14 cellular contexts compared by ENCODE assay signal in the genomic region with DNA sequence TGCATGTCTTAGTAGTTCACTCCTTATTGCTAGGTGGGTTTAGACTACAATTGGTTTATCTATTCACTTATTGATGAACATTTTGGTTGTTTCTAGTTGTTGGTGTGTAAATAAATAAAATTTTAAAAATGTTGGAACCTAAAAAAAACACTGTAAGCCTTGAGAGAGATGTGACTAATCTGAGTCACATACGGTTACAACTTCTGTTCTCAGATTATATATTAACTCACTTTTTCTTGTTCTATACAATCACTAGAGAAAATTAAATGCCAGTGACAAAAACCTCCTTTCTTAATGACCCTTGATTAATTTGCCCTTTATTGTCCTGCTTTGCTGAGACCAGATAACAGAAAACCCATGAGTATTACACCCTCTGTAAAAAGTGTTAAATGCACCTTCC. TPM values are rescaled to one million over a fixed set of nuclear protein-coding genes. Genes with fewer than 3 reads are reported as not detected.
DNase-seq lines count a peak whose midpoint lies in the region; ATAC-seq and TF ChIP-seq lines count a peak whose summit lies in the region.
"Had no signal": no experiment of that assay in that cellular context is flagged by ENCODE, and none has a peak within 500 bp of the region (broad histone marks: within the 10 kb centered on the region; RNA-seq: fewer than 3 reads in every experiment).

No MANE protein-coding gene starts in this region.

- H3K4me3 Mint-ChIP-seq in activated CD4-positive, alpha-beta memory T cell treated with anti-CD3 and anti-CD28 coated beads for 36 hours = peak overlapping the region; percentile 37
- no peak overlapping the region for H3K4me3 Mint-ChIP-seq in activated CD4-positive, alpha-beta memory T cell treated with anti-CD3 and anti-CD28 coated beads, Interleukin-2, amount 10 ng/mL, durations not matched to agents 7 days and 5 days
- peak overlapping the region; percentile 42 for H3K4me3 Mint-ChIP-seq in activated naive CD8-positive, alpha-beta T cell treated with anti-CD3 and anti-CD28 coated beads for 36 hours
- peak overlapping the region; percentile 58 for H3K4me3 Mint-ChIP-seq in neural crest cell

- H3K4me1 Mint-ChIP-seq in activated CD4-positive, alpha-beta memory T cell treated with anti-CD3 and anti-CD28 coated beads for 36 hours (ENCODE audit: low read depth) = peaks cover 30% of the 10 kb centered on the region
- H3K4me1 Mint-ChIP-seq in activated CD4-positive, alpha-beta memory T cell treated with anti-CD3 and anti-CD28 coated beads, Interleukin-2, amount 10 ng/mL, durations not matched to agents 7 days and 5 days = peaks cover 36% of the 10 kb centered on the region
- peaks cover 29% of the 10 kb centered on the region for H3K4me1 Mint-ChIP-seq in activated naive CD8-positive, alpha-beta T cell treated with anti-CD3 and anti-CD28 coated beads for 36 hours
- peaks cover 35% of the 10 kb centered on the region for H3K4me1 Mint-ChIP-seq in neural crest cell

- peaks cover 13% of the 10 kb centered on the region for H3K36me3 Mint-ChIP-seq in activated CD4-positive, alpha-beta memory T cell treated with anti-CD3 and anti-CD28 coated beads for 36 hours
- H3K36me3 Mint-ChIP-seq in activated CD4-positive, alpha-beta memory T cell treated with anti-CD3 and anti-CD28 coated beads, Interleukin-2, amount 10 ng/mL, durations not matched to agents 7 days and 5 days (ENCODE audit: low read depth) = peaks cover 20% of the 10 kb centered on the region
- peaks cover 23% of the 10 kb centered on the region for H3K36me3 Mint-ChIP-seq in activated naive CD8-positive, alpha-beta T cell treated with anti-CD3 and anti-CD28 coated beads for 36 hours
- H3K36me3 Mint-ChIP-seq in neural crest cell (ENCODE audit: low read depth) = peaks cover 2% of the 10 kb centered on the region

- no peak for ATAC-seq in GM21367 (IDR thresholded peaks at IDR 0.05; ENCODE audit: unreplicated experiment)
- ATAC-seq: HCT116, pancreas, upper lobe of right lung had no signal

- CTCF ChIA-PET in activated CD4-positive, alpha-beta memory T cell treated with anti-CD3 and anti-CD28 coated beads for 36 hours (lab: Charles Lee) = no interaction called here
- CTCF ChIA-PET in activated CD4-positive, alpha-beta memory T cell treated with anti-CD3 and anti-CD28 coated beads, Interleukin-2, amount 10 ng/mL, durations not matched to agents 7 days and 5 days (lab: Charles Lee) = interaction anchor here (1.6 to 3.2 kb wide), 2 partner anchors 7 to 150 kb away, joined by 4 to 30 read pairs; a partner anchor contains a TSS
- CTCF ChIA-PET in RWPE1 (lab: Yijun Ruan, JAX) = interaction anchor here (0.6 kb wide), 1 partner anchor 95 kb away, joined by 3 read pairs; no protein-coding TSS in a partner anchor

- POLR2A ChIA-PET in activated CD4-positive, alpha-beta memory T cell treated with anti-CD3 and anti-CD28 coated beads for 36 hours (lab: Charles Lee) = interaction anchor here (2.2 kb wide), 1 partner anchor 29 kb away, joined by 6 read pairs; a partner anchor contains a TSS
- POLR2A ChIA-PET in activated CD4-positive, alpha-beta memory T cell treated with anti-CD3 and anti-CD28 coated beads, Interleukin-2, amount 10 ng/mL, durations not matched to agents 7 days and 5 days (lab: Charles Lee) = no interaction called here
- POLR2A ChIA-PET in RWPE1 (lab: Yijun Ruan, JAX; ENCODE audit: low non-redundant PET) = no interaction called here

- no peaks in the 10 kb centered on the region for H3K27me3 Mint-ChIP-seq in activated CD4-positive, alpha-beta memory T cell treated with anti-CD3 and anti-CD28 coated beads for 36 hours
- no peaks in the 10 kb centered on the region for H3K27me3 Mint-ChIP-seq in activated CD4-positive, alpha-beta memory T cell treated with anti-CD3 and anti-CD28 coated beads, Interleukin-2, amount 10 ng/mL, durations not matched to agents 7 days and 5 days
- H3K27me3 Mint-ChIP-seq in activated naive CD8-positive, alpha-beta T cell treated with anti-CD3 and anti-CD28 coated beads for 36 hours = no peaks in the 10 kb centered on the region
- H3K27me3 Mint-ChIP-seq in neural crest cell (ENCODE audit: low read depth) = peaks cover 3% of the 10 kb centered on the region

- intact Hi-C loops in activated CD4-positive, alpha-beta memory T cell treated with anti-CD3 and anti-CD28 coated beads for 36 hours (cut with micrococcal nuclease) = loop anchor here (5.0 kb wide), 1 partner anchor 1896 kb away; a partner anchor contains a TSS

- DNase-seq in activated CD4-positive, alpha-beta memory T cell treated with anti-CD3 and anti-CD28 coated beads for 36 hours = no peak
- DNase-seq in activated CD4-positive, alpha-beta memory T cell treated with anti-CD3 and anti-CD28 coated beads, Interleukin-2, amount 10 ng/mL, durations not matched to agents 7 days and 5 days = no peak
- DNase-seq in Caki2 (ENCODE audit: low read depth) (peak; percentile 12), neural crest cell (ENCODE audit: low read depth, low spot score) (no peak), RWPE1 (ENCODE audit: low spot score) (no peak), dermis blood vessel endothelial cell (no peak)
- DNase-seq in activated naive CD8-positive, alpha-beta T cell treated with anti-CD3 and anti-CD28 coated beads for 36 hours = no peak
- DNase-seq: anterior cingulate cortex; NCI-H2107; pancreas; stimulated activated naive CD4-positive, alpha-beta T cell treated with Interleukin-2 at 50 U/mL for 16 hours; upper lobe of right lung had no signal

- H3K9me3 Mint-ChIP-seq in activated CD4-positive, alpha-beta memory T cell treated with anti-CD3 and anti-CD28 coated beads for 36 hours = no peaks in the 10 kb centered on the region
- no peaks in the 10 kb centered on the region for H3K9me3 Mint-ChIP-seq in activated CD4-positive, alpha-beta memory T cell treated with anti-CD3 and anti-CD28 coated beads, Interleukin-2, amount 10 ng/mL, durations not matched to agents 7 days and 5 days
- no peaks in the 10 kb centered on the region for H3K9me3 Mint-ChIP-seq in activated naive CD8-positive, alpha-beta T cell treated with anti-CD3 and anti-CD28 coated beads for 36 hours
- no peaks in the 10 kb centered on the region for H3K9me3 Mint-ChIP-seq in neural crest cell

- no peak for TF ChIP-seq CTCF in neural crest cell (conservative IDR thresholded peaks at IDR 0.05)
- TF ChIP-seq CTCF in RWPE1 (conservative IDR thresholded peaks at IDR 0.05; ENCODE audit: low read depth) = no peak

- no peak overlapping the region for H3K27ac ChIP-seq in RWPE1
- H3K27ac ChIP-seq: pancreas had no signal

- no peak overlapping the region for H3K27ac Mint-ChIP-seq in activated CD4-positive, alpha-beta memory T cell treated with anti-CD3 and anti-CD28 coated beads for 36 hours
- no peak overlapping the region for H3K27ac Mint-ChIP-seq in activated CD4-positive, alpha-beta memory T cell treated with anti-CD3 and anti-CD28 coated beads, Interleukin-2, amount 10 ng/mL, durations not matched to agents 7 days and 5 days
- H3K27ac Mint-ChIP-seq in activated naive CD8-positive, alpha-beta T cell treated with anti-CD3 and anti-CD28 coated beads for 36 hours = no peak overlapping the region
- no peak overlapping the region for H3K27ac Mint-ChIP-seq in neural crest cell (ENCODE audit: unreplicated experiment)

- in situ Hi-C loops in Caki2 (cut with HindIII; ENCODE audit: low pct_unique_long_range_greater_than_20kb, low sequenced_read_pairs) = no loop called here

RNA-seq across cellular contexts. Expression of a gene that starts 7.1 kb away (rescaled TPM):
- 10 to 100 TPM; 29.1 to 29.7 TPM for total RNA-seq in activated CD4-positive, alpha-beta memory T cell treated with anti-CD3 and anti-CD28 coated beads for 36 hours
- 10 to 100 TPM; 33.0 to 34.4 TPM for total RNA-seq in activated CD4-positive, alpha-beta memory T cell treated with anti-CD3 and anti-CD28 coated beads, Interleukin-2, amount 10 ng/mL, durations not matched to agents 7 days and 5 days
- 16.9 and 17.2 TPM in 2 replicates for total RNA-seq in Caki2 (2014; rRNA removed; shearing (Covaris generic); ENCODE audit: low replicate concordance)
- total RNA-seq in activated naive CD8-positive, alpha-beta T cell treated with anti-CD3 and anti-CD28 coated beads for 36 hours = 10 to 100 TPM; 58.3 to 59.3 TPM
- total RNA-seq in neural crest cell = 53.0 and 57.1 TPM in 2 replicates
- total RNA-seq in dermis blood vessel endothelial cell = 30.5 and 30.8 TPM in 2 replicates

RNA-seq across cellular contexts. Expression of a gene that starts 28.4 kb away (rescaled TPM):
- 100 to 1,000 TPM; 452 to 453 TPM for total RNA-seq in activated CD4-positive, alpha-beta memory T cell treated with anti-CD3 and anti-CD28 coated beads for 36 hours
- 100 to 1,000 TPM; 375 to 378 TPM for total RNA-seq in activated CD4-positive, alpha-beta memory T cell treated with anti-CD3 and anti-CD28 coated beads, Interleukin-2, amount 10 ng/mL, durations not matched to agents 7 days and 5 days
- total RNA-seq in Caki2 (2014; rRNA removed; shearing (Covaris generic); ENCODE audit: low replicate concordance) = 186 and 205 TPM in 2 replicates
- 100 to 1,000 TPM; 540 to 565 TPM for total RNA-seq in activated naive CD8-positive, alpha-beta T cell treated with anti-CD3 and anti-CD28 coated beads for 36 hours
- total RNA-seq in neural crest cell (566 and 570 TPM in 2 replicates), dermis blood vessel endothelial cell (932 and 1,739 TPM in 2 replicates)
